In genomic region chr1:234495231-234495990, GRCh38 we compare ENCODE assay signal across 7 cellular contexts. TPM values are rescaled to one million over a fixed set of nuclear protein-coding genes. Genes with fewer than 3 reads are reported as not detected.
DNase-seq lines count a peak whose midpoint lies in the region; ATAC-seq, FAIRE-seq and TF ChIP-seq lines count a peak whose summit lies in the region.

No MANE protein-coding gene starts in this region.

- FAIRE-seq in HTR-8/SVneo (lab: Jason Lieb, UNC) (no peak), kidney (lab: Jason Lieb, UNC) (no peak)

- H3K9me3 ChIP-seq in upper lobe of left lung (no peaks in the 10 kb centered on the region), kidney (ENCODE audit: control insufficient read depth in 1 of 2, low read length in 2 of 2) (no peaks in the 10 kb centered on the region)

- no peak for TF ChIP-seq CTCF in upper lobe of left lung (IDR thresholded peaks at IDR 0.05)
- TF ChIP-seq CTCF in kidney (IDR thresholded peaks at IDR 0.05; ENCODE audit: borderline replicate concordance, extremely low read depth, insufficient read depth): no peak

- no peak for TF ChIP-seq EP300 in upper lobe of left lung (IDR thresholded peaks at IDR 0.05)

- no peak for TF ChIP-seq POLR2A in upper lobe of left lung (IDR thresholded peaks at IDR 0.05)

- H3K27ac ChIP-seq in upper lobe of left lung: peak overlapping the region; percentile 1 to 39 (median 32)
- peak overlapping the region in 1 of 2 donors; percentile 2 for H3K27ac ChIP-seq in kidney (ENCODE audit: low read depth in 2 of 2, low read length in 2 of 2)

- DNase-seq in HTR-8/SVneo (ENCODE audit: insufficient read length, low spot score) (peak; percentile 50), dermis blood vessel endothelial cell (peak; percentile 20), upper lobe of left lung (no peak), kidney (no peak)
- no peak for DNase-seq in stimulated activated CD8-positive, alpha-beta memory T cell treated with anti-CD3 and anti-CD28 coated beads, Interleukin-4, amount 100 ng/mL, for 48 hours

- intact Hi-C loops in kidney (cut with DNase I): loop anchor here (10.0 kb wide), 2 partner anchors 99 to 339 kb away; no protein-coding TSS in a partner anchor

- ATAC-seq in GM18499 (IDR thresholded peaks at IDR 0.05; ENCODE audit: insufficient read depth, unreplicated experiment): peak; percentile 75
- peak; percentile 78 for ATAC-seq in GM21576 (IDR thresholded peaks at IDR 0.05; ENCODE audit: unreplicated experiment)
- no peak for ATAC-seq in upper lobe of left lung (ENCODE audit: low FRiP score in 2 of 2)

- no peak overlapping the region for H3K9ac ChIP-seq in kidney (ENCODE audit: low read length in 2 of 2)

- H3K4me1 ChIP-seq in upper lobe of left lung (peaks cover 11 to 20% (median 16%) of the 10 kb centered on the region in 4 donors), kidney (ENCODE audit: control insufficient read depth in 1 of 2, insufficient read depth in 1 of 2, low read depth in 1 of 2, low read length in 2 of 2) (peaks cover 12 to 13% of the 10 kb centered on the region in 2 donors)

- 52 to 57% methylated on average over 7 of the region's 7 CpGs for WGBS in upper lobe of left lung, 2 donors

- H3K36me3 ChIP-seq in upper lobe of left lung (no peaks in the 10 kb centered on the region), kidney (ENCODE audit: control insufficient read depth in 1 of 2, insufficient read depth in 2 of 2, low read length in 2 of 2) (no peaks in the 10 kb centered on the region)

- no peaks in the 10 kb centered on the region for H3K27me3 ChIP-seq in upper lobe of left lung

- H3K4me3 ChIP-seq in upper lobe of left lung (no peak overlapping the region), kidney (ENCODE audit: low read length in 2 of 2) (no peak overlapping the region)

RNA-seq across cellular contexts. Expression of gene TARBP1, which starts 16.4 kb away (rescaled TPM):
- total RNA-seq in dermis blood vessel endothelial cell: 16.7 and 23.3 TPM in 2 replicates
- total RNA-seq in upper lobe of left lung: 10 to 100 TPM; 17.6 to 51.2 (median 25.8) TPM
- 26.2 TPM for total RNA-seq in kidney
- polyA plus RNA-seq in kidney (ENCODE audit: insufficient read depth, low read depth, low replicate concordance): 14.3 TPM

Comparison
In these comparisons a context has a peak if more than half of its experiments do, and no peak if none do; other contexts are left out.
1. ATAC-seq: peak in GM18499 (single experiment) and GM21576 (single experiment); none in upper lobe of left lung (0 of 2).
2. DNase-seq: peak in HTR-8/SVneo (single experiment) and dermis blood vessel endothelial cell (single experiment); none in upper lobe of left lung (0 of 2), stimulated activated CD8-positive, alpha-beta memory T cell treated with anti-CD3 and anti-CD28 coated beads, Interleukin-4, amount 100 ng/mL, for 48 hours (single experiment) and kidney (single experiment).